In the genomic region with DNA sequence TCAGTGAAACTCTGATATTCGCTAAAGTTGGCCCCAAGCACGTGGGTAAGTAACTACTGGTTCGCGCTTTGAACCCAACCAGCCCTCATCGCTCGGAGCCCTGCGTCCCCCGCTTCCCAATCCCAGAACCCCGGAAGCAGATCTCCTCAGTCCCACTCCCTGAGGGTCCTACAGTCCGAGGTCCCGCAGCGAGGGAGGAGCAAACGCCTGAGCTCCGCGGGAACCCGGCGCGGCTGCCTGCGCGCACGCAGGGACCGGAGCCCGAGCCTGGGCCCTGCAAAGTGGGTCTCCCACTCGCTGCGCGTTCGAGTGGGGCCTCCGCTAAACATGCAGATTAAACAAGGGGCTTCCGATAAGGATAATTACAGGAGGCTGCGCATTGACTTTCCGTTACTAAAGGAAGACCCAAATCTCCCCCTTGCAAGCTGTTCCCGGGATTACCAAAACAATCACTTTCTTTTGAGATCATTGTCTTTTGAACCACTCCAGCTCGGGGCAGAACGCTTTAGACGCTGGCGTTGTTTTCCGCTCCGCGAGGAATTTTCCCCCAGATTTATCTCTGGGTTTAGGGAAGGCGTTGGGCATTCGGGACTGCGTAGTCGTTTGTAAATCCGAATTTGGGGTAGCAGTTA, we compare ENCODE assay signal across 12 cellular contexts. TPM values are rescaled to one million over a fixed set of nuclear protein-coding genes. Genes with fewer than 3 reads are reported as not detected.
DNase-seq lines count a peak whose midpoint lies in the region; ATAC-seq and TF ChIP-seq lines count a peak whose summit lies in the region.
"Had no signal": no experiment of that assay in that cellular context is flagged by ENCODE, and none has a peak within 500 bp of the region (broad histone marks: within the 10 kb centered on the region; RNA-seq: fewer than 3 reads in every experiment).

No MANE protein-coding gene starts in this region.

- H2AFZ ChIP-seq in SK-N-SH (ENCODE audit: low read depth) (no peak overlapping the region; the same call in 1 of the 2 replicates), hepatocyte (no peak overlapping the region)

- H3K9me2 ChIP-seq in SK-N-SH (no peaks in the 10 kb centered on the region), hepatocyte (replicated peaks; ENCODE audit: insufficient read depth) (no peaks in the 10 kb centered on the region)

- TF ChIP-seq RAD21 in SK-N-SH (IDR thresholded peaks at IDR 0.05; ENCODE audit: low read length), result no peak

- H3K27ac ChIP-seq in SK-N-SH (ENCODE audit: low read depth in 2 of 2, low read length in 1 of 2), result no peak overlapping the region
- no peak overlapping the region for H3K27ac ChIP-seq in hepatocyte
- no peak overlapping the region for H3K27ac ChIP-seq in upper lobe of right lung

- POLR2A ChIA-PET in SK-N-SH (lab: Yijun Ruan, JAX), result no interaction called here

- intact Hi-C loops in upper lobe of right lung (cut with DNase I), result no loop called here

- H3K36me3 ChIP-seq in SK-N-SH (replicated peaks in 1 of 2; ENCODE audit: control insufficient read depth in 1 of 2, insufficient read depth in 2 of 2, low read length in 1 of 2) (no peaks in the 10 kb centered on the region), hepatocyte (replicated peaks; ENCODE audit: insufficient read depth, low read depth) (no peaks in the 10 kb centered on the region), upper lobe of right lung (no peaks in the 10 kb centered on the region)

- TF ChIP-seq CTCF in SK-N-SH (IDR thresholded peaks at IDR 0.05) (no peak), hepatocyte (IDR thresholded peaks at IDR 0.05; ENCODE audit: poor library complexity) (no peak), upper lobe of right lung (IDR thresholded peaks at IDR 0.05) (no peak)

- H3K27me3 ChIP-seq in SK-N-SH (ENCODE audit: insufficient read depth) (peaks cover 74% of the 10 kb centered on the region), hepatocyte (peaks cover 85% of the 10 kb centered on the region), upper lobe of right lung (peaks cover 85% of the 10 kb centered on the region)

- 16% methylated on average over 30 of the region's 44 CpGs for WGBS in SK-N-SH (ENCODE audit: low lambda C conversion rate)
- WGBS in hepatocyte (ENCODE audit: low lambda C conversion rate, missing lambda C conversion rate), result 9% methylated on average over 44 of the region's 44 CpGs

- DNase-seq in activated CD8-positive, alpha-beta memory T cell treated with anti-CD3 and anti-CD28 coated beads, Interleukin-2, amount 50 U/mL, for 48 hours, result peak; percentile 48
- DNase-seq in activated CD8-positive, alpha-beta memory T cell treated with anti-CD3 and anti-CD28 coated beads, Interleukin-2, amount 50 U/mL, for 4 hours, result no peak
- peak; percentile 45 for DNase-seq in SK-N-SH
- DNase-seq in hepatocyte (ENCODE audit: low spot score), result no peak
- DNase-seq in stimulated activated CD8-positive, alpha-beta memory T cell treated with anti-CD3 and anti-CD28 coated beads, Interleukin-4, amount 100 ng/mL, for 48 hours, result peak; percentile 23
- DNase-seq in upper lobe of right lung, result no peak
- no peak for DNase-seq in middle frontal gyrus (ENCODE audit: extremely low spot score, low spot score)
- DNase-seq: activated CD4-positive, alpha-beta memory T cell treated with anti-CD3 and anti-CD28 coated beads for 36 hours; left cardiac atrium; stimulated activated CD4-positive, alpha-beta T cell treated with anti-CD3 and anti-CD28 coated beads, Interleukin-15, amount 100 ng/mL, for 24 hours had no signal

- H4K20me1 ChIP-seq in SK-N-SH (ENCODE audit: insufficient read depth) (no peaks in the 10 kb centered on the region), hepatocyte (ENCODE audit: insufficient read depth, poor library complexity, severe bottlenecking) (no peaks in the 10 kb centered on the region)

- H3K4me1 ChIP-seq in SK-N-SH (ENCODE audit: control insufficient read depth in 1 of 2, insufficient read depth in 2 of 2, low read depth in 1 of 2, low read length in 1 of 2) (peaks cover 0 to 5% of the 10 kb centered on the region in 2 experiments; a peak in 1 of 4 replicates), hepatocyte (ENCODE audit: insufficient read depth) (no peaks in the 10 kb centered on the region), upper lobe of right lung (peaks cover 7% of the 10 kb centered on the region)

- H3K9ac ChIP-seq in SK-N-SH, result no peak overlapping the region

- ATAC-seq in upper lobe of right lung (no peak), GM19452 (IDR thresholded peaks at IDR 0.05; ENCODE audit: unreplicated experiment) (no peak)

- CTCF ChIA-PET in SK-N-SH (lab: Yijun Ruan, JAX), result no interaction called here

- TF ChIP-seq EP300 in SK-N-SH (IDR thresholded peaks at IDR 0.05; ENCODE audit: borderline replicate concordance in 1 of 2, low read depth in 1 of 2, low read length in 1 of 2), result no peak

- no peaks in the 10 kb centered on the region for H3F3A ChIP-seq in SK-N-SH (replicated peaks; ENCODE audit: insufficient read depth)

- peak overlapping the region in 1 of 2 experiments; percentile 1; a peak in 1 of 4 replicates for H3K4me3 ChIP-seq in SK-N-SH (ENCODE audit: low read depth in 2 of 2, low read length in 1 of 2)
- no peak overlapping the region for H3K4me3 ChIP-seq in hepatocyte
- no peak overlapping the region for H3K4me3 ChIP-seq in upper lobe of right lung

- H3K9me3 ChIP-seq in SK-N-SH (no peaks in the 10 kb centered on the region), hepatocyte (ENCODE audit: low read depth) (no peaks in the 10 kb centered on the region), upper lobe of right lung (no peaks in the 10 kb centered on the region)

- H3K79me2 ChIP-seq in SK-N-SH (ENCODE audit: insufficient read depth) (no peaks in the 10 kb centered on the region), hepatocyte (no peaks in the 10 kb centered on the region)

- H3K4me2 ChIP-seq in SK-N-SH, result peak overlapping the region; percentile 69; the same call in 1 of the 2 replicates
- H3K4me2 ChIP-seq in hepatocyte, result peak overlapping the region; percentile 66

TF ChIP-seq in SK-N-SH, 30 proteins besides CTCF, POLR2A, EP300 and RAD21:
- TF ChIP-seq FOSL2 (IDR thresholded peaks at IDR 0.05; ENCODE audit: borderline replicate concordance, low read depth), result no peak
- TF ChIP-seq EZH2phosphoT487 (IDR thresholded peaks at IDR 0.05; ENCODE audit: borderline replicate concordance, low read depth), result peak; percentile 47

RNA-seq across cellular contexts. Expression of a gene that starts 1.3 kb away (rescaled TPM):
- polyA plus RNA-seq in SK-N-SH (2012; rRNA removed), result not detected in 2 replicates
- polyA plus RNA-seq in SK-N-SH (2012; cell fraction: cytosol; rRNA removed), result not detected in 2 replicates
- not detected in 2 replicates for polyA plus RNA-seq in SK-N-SH (2012; cell fraction: nucleus; rRNA removed)
- total RNA-seq in hepatocyte, result not detected in 2 replicates
- polyA plus RNA-seq in hepatocyte, result not detected in 2 replicates
- total RNA-seq in upper lobe of right lung, result not detected
- total RNA-seq: activated CD4-positive, alpha-beta memory T cell treated with anti-CD3 and anti-CD28 coated beads for 36 hours; G401 had no signal

RNA-seq across cellular contexts. Expression of a gene that starts 25.3 kb away (rescaled TPM):
- polyA plus RNA-seq in SK-N-SH (2012; rRNA removed), result 1.3 and 2.0 TPM in 2 replicates
- polyA plus RNA-seq in SK-N-SH (2012; cell fraction: cytosol; rRNA removed), result 0.68 and 1.2 TPM in 2 replicates
- polyA plus RNA-seq in SK-N-SH (2012; cell fraction: nucleus; rRNA removed), result 3.3 and 4.9 TPM in 2 replicates
- 20.5 and 22.2 TPM in 2 replicates for total RNA-seq in hepatocyte
- 28.2 and 37.7 TPM in 2 replicates for polyA plus RNA-seq in hepatocyte
- total RNA-seq in upper lobe of right lung, result 37.2 TPM
- total RNA-seq: G401 had no signal

Comparison
In these comparisons a context has a peak if more than half of its experiments do, and no peak if none do; other contexts are left out.
1. DNase-seq: peak in activated CD8-positive, alpha-beta memory T cell treated with anti-CD3 and anti-CD28 coated beads, Interleukin-2, amount 50 U/mL, for 48 hours (single experiment), SK-N-SH (single experiment) and stimulated activated CD8-positive, alpha-beta memory T cell treated with anti-CD3 and anti-CD28 coated beads, Interleukin-4, amount 100 ng/mL, for 48 hours (single experiment); none in activated CD8-positive, alpha-beta memory T cell treated with anti-CD3 and anti-CD28 coated beads, Interleukin-2, amount 50 U/mL, for 4 hours (single experiment), hepatocyte (single experiment), upper lobe of right lung (single experiment) and middle frontal gyrus (single experiment).